In the genomic region with DNA sequence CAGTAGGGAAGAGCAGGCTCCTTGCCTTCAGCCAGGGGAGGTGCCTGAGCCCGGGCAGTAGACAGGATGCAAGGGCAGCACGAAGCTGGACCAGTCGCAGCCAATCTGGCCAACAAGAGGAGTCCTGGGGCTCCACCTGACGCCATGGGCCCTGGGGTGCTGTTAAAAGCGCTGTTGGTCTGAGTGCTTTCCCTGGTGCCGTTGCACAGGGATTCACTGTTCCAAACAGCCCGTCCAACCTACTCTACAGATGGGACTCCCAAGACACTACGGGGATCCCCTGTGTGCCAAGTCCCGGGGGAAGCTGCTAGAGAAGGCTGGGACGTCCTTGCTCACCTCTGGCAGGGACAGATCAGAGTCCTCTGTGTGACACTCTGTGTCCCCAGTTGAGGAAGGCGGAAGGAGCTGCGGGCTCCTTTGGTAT, we compare ENCODE assay signal across 8 cellular contexts. TPM values are rescaled to one million over a fixed set of nuclear protein-coding genes. Genes with fewer than 3 reads are reported as not detected.
DNase-seq lines count a peak whose midpoint lies in the region; ATAC-seq, FAIRE-seq and TF ChIP-seq lines count a peak whose summit lies in the region.

No MANE protein-coding gene starts in this region.

- intact Hi-C loops in Panc1 (cut with micrococcal nuclease; ENCODE audit: unreplicated experiment), result no loop called here

- no peaks in the 10 kb centered on the region for H3K9me3 Mint-ChIP-seq in glutamatergic neuron (ENCODE audit: unreplicated experiment)

- TF ChIP-seq POLR2A in GM12891 (IDR thresholded peaks at IDR 0.05; ENCODE audit: low read depth, low read length), result no peak

- CTCF ChIA-PET in HEK293 (lab: Yijun Ruan, JAX), result interaction anchor here (0.6 to 3.2 kb wide), 5 partner anchors 28 to 240 kb away, joined by 3 to 17 read pairs (median 4); no protein-coding TSS in a partner anchor
- CTCF ChIA-PET in Panc1 (lab: Charles Lee), result no interaction called here

- FAIRE-seq in GM12891 (lab: Jason Lieb, UNC), result peak; percentile 48

- TF ChIP-seq CTCF in HEK293 (tag by site-specific recombination; IDR thresholded peaks at IDR 0.05), result no peak
- TF ChIP-seq CTCF in Panc1 (IDR thresholded peaks at IDR 0.05), result no peak
- TF ChIP-seq CTCF in glutamatergic neuron (IDR thresholded peaks at IDR 0.05; ENCODE audit: partially characterized antibody, unreplicated experiment), result no peak

- no TSS peak for BruUV-seq in Panc1 (replicated peaks; lab: Mats Ljungman, UMichigan)

- no peak overlapping the region for H3K4me3 ChIP-seq in HEK293 (ENCODE audit: low read depth, low read length)
- peak overlapping the region; percentile 72 to 80 for H3K4me3 ChIP-seq in Panc1 (ENCODE audit: low read depth in 2 of 2, low read length in 2 of 2)

- in situ Hi-C loops in Panc1 (cut with HindIII; ENCODE audit: low pct_unique_long_range_greater_than_20kb, low sequenced_read_pairs), result no loop called here

- H3K4me1 ChIP-seq in HEK293 (ENCODE audit: control insufficient read depth, insufficient read depth, low read length) (0 out of 2 replicates have a peak, but pooled peaks cover 2% of the 10 kb centered on the region), Panc1 (ENCODE audit: control insufficient read depth, insufficient read depth, low read length) (peaks cover 25% of the 10 kb centered on the region; the same call in 1 of the 2 replicates)

- DNase-seq in GM12891 (ENCODE audit: insufficient read length, low spot score) (no peak), Panc1 (ENCODE audit: low read depth, low spot score) (no peak), glutamatergic neuron (no peak), renal cortical epithelial cell (ENCODE audit: low read depth) (peak; percentile 3), NCI-H2107 (lab: John Stamatoyannopoulos, UW) (no peak), globus pallidus (ENCODE audit: low spot score) (no peak), SKM-1 (lab: John Stamatoyannopoulos, UW; ENCODE audit: unreplicated experiment) (no peak)

- no peaks in the 10 kb centered on the region for H3K27me3 ChIP-seq in Panc1 (ENCODE audit: control insufficient read depth, insufficient read depth, low read length)

- H3K27ac ChIP-seq in HEK293 (ENCODE audit: extremely low read depth, low read depth, low read length) (no peak overlapping the region), Panc1 (ENCODE audit: low read length) (peak overlapping the region; percentile 84)

- POLR2A ChIA-PET in HEK293 (lab: Yijun Ruan, JAX), result interaction anchor here (1.1 kb wide), 1 partner anchor 70 kb away, joined by 4 read pairs; no protein-coding TSS in a partner anchor
- POLR2A ChIA-PET in Panc1 (lab: Charles Lee), result no interaction called here

- H3K27ac Mint-ChIP-seq in glutamatergic neuron (ENCODE audit: unreplicated experiment), result no peak overlapping the region

- H3K27me3 Mint-ChIP-seq in glutamatergic neuron (ENCODE audit: unreplicated experiment), result peaks cover 5% of the 10 kb centered on the region

- no peaks in the 10 kb centered on the region; a peak in 1 of 3 replicates for H3K36me3 ChIP-seq in HEK293 (ENCODE audit: control insufficient read depth in 2 of 2, insufficient read depth in 1 of 2, low read length in 2 of 2)
- H3K36me3 ChIP-seq in Panc1 (ENCODE audit: control insufficient read depth, insufficient read depth, low read length), result no peaks in the 10 kb centered on the region

- H3K36me3 Mint-ChIP-seq in glutamatergic neuron (ENCODE audit: unreplicated experiment), result no peaks in the 10 kb centered on the region

- peak; percentile 56 for ATAC-seq in Panc1

- H3K4me3 Mint-ChIP-seq in glutamatergic neuron (ENCODE audit: unreplicated experiment), result peak overlapping the region; percentile 69

- H3K4me1 Mint-ChIP-seq in glutamatergic neuron (ENCODE audit: low read depth, unreplicated experiment), result no peaks in the 10 kb centered on the region

- no peaks in the 10 kb centered on the region for H3K9me3 ChIP-seq in HEK293 (ENCODE audit: control insufficient read depth, insufficient read depth, low read depth, low read length)
- no peaks in the 10 kb centered on the region for H3K9me3 ChIP-seq in Panc1 (ENCODE audit: control insufficient read depth, insufficient read depth, low read depth, low read length)

TF ChIP-seq in GM12891, 5 proteins besides CTCF, POLR2A, EP300 and RAD21:
- TF ChIP-seq POLR2AphosphoS5 (IDR thresholded peaks at IDR 0.05; ENCODE audit: low read depth, low read length) (no peak), TAF1 (IDR thresholded peaks at IDR 0.05; ENCODE audit: low read depth, low read length) (no peak), SPI1 (IDR thresholded peaks at IDR 0.05; ENCODE audit: low read depth, low read length) (no peak), POU2F2 (IDR thresholded peaks at IDR 0.05; ENCODE audit: low read depth, low read length) (no peak), PAX5 (IDR thresholded peaks at IDR 0.05; ENCODE audit: insufficient read depth, low read length, severe bottlenecking) (no peak)

TF ChIP-seq in HEK293, 187 proteins besides CTCF, POLR2A, EP300 and RAD21:
- TF ChIP-seq ZNF341 (tag by site-specific recombination; IDR thresholded peaks at IDR 0.05; ENCODE audit: low read depth), result peak; percentile 74
- no peak for TF ChIP-seq ZNF23 (tag by site-specific recombination; IDR thresholded peaks at IDR 0.05; ENCODE audit: borderline replicate concordance)
TF ChIP-seq in HEK293: peak in this region for 1.

RNA-seq across cellular contexts. Expression of gene CTSH, which starts 0.6 kb away (rescaled TPM):
- 464 TPM for polyA plus RNA-seq in GM12891 (2012; ENCODE audit: low read depth, missing spikeins)
- total RNA-seq in Panc1 (2021; ENCODE audit: unreplicated experiment) (178 TPM), glutamatergic neuron (ENCODE audit: unreplicated experiment) (not detected), renal cortical epithelial cell (48.6 and 103 TPM in 2 replicates)
- polyA plus RNA-seq in Panc1 (2012; ENCODE audit: insufficient read length), result 168 TPM

Comparison
In these comparisons a context has a peak if more than half of its experiments do, and no peak if none do; other contexts are left out.
1. RNA of gene CTSH, which starts 0.6 kb away (total RNA-seq): 178 TPM in Panc1 (single experiment) and 48.6 to 103 TPM in renal cortical epithelial cell; not detected in glutamatergic neuron (single experiment); every median in the first group is over 10 times any median in the second.